8 cellular contexts compared by ENCODE assay signal in the genomic region with DNA sequence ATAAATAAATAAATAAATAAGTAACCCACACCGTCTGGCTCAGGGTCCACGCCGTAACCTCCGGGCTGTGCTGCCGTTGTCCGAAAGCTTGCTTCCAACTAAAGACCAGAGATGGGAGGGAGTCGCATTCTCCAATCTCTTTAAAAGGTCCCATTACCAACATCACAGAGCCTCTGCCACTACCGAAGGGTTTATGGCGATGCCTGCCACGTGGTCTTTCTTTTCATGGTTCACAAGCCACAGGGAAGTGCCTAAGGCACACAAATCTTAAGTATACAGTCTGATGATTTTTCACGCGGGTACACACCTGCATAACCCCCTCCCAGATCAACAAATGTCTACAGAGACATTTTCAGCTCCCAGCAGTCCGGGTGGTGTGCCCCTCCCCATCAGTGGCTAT. TPM values are rescaled to one million over a fixed set of nuclear protein-coding genes. Genes with fewer than 3 reads are reported as not detected.
DNase-seq lines count a peak whose midpoint lies in the region; ATAC-seq and TF ChIP-seq lines count a peak whose summit lies in the region.

No MANE protein-coding gene starts in this region.

- no peaks in the 10 kb centered on the region for H3K27me3 Mint-ChIP-seq in activated CD4-positive, alpha-beta memory T cell treated with anti-CD3 and anti-CD28 coated beads for 36 hours

- H3K4me3 ChIP-seq in heart left ventricle (peak overlapping the region in 10 of 12 donors; percentile 70 to 96 (median 76)), iPS-15b (ENCODE audit: low read depth, low read length) (peak overlapping the region; percentile 85), subcutaneous abdominal adipose tissue (ENCODE audit: low read depth in 1 of 5, low read length in 5 of 5) (peak overlapping the region; percentile 79 to 89 (median 82))

- CTCF ChIA-PET in activated CD4-positive, alpha-beta memory T cell treated with anti-CD3 and anti-CD28 coated beads for 36 hours (lab: Charles Lee): interaction anchor here (1.0 to 8.9 kb wide), 6 partner anchors 8 to 109 kb away, joined by 3 to 247 read pairs (median 5); a partner anchor contains a TSS

- H3K9ac ChIP-seq in iPS-15b (ENCODE audit: low read depth, low read length) (no peak overlapping the region), subcutaneous abdominal adipose tissue (ENCODE audit: low read length in 5 of 5) (peak overlapping the region in 4 of 5 donors; percentile 45 to 75 (median 62))

- DNase-seq in heart left ventricle (no peak), Right ventricle myocardium superior (no peak), amniotic stem cell (lab: John Stamatoyannopoulos, UW) (no peak)
- DNase-seq in activated CD4-positive, alpha-beta memory T cell treated with anti-CD3 and anti-CD28 coated beads for 36 hours: peak; percentile 41

- peak overlapping the region in 1 of 12 donors; percentile 87 for H3K27ac ChIP-seq in heart left ventricle
- H3K27ac ChIP-seq in subcutaneous abdominal adipose tissue (ENCODE audit: low read depth, low read length): no peak overlapping the region

- peaks cover 0 to 5% (median 0%) of the 10 kb centered on the region in 9 donors for H3K36me3 ChIP-seq in heart left ventricle
- H3K36me3 ChIP-seq in iPS-15b (ENCODE audit: control insufficient read depth, insufficient read depth, low read length): peaks cover 20% of the 10 kb centered on the region
- H3K36me3 ChIP-seq in subcutaneous abdominal adipose tissue (ENCODE audit: control insufficient read depth in 5 of 5, insufficient read depth in 5 of 5, low read length in 5 of 5): no peaks in the 10 kb centered on the region

- no peak for TF ChIP-seq CTCF in heart left ventricle (IDR thresholded peaks at IDR 0.05)

- H3K4me1 Mint-ChIP-seq in activated CD4-positive, alpha-beta memory T cell treated with anti-CD3 and anti-CD28 coated beads for 36 hours (ENCODE audit: low read depth): peaks cover 46% of the 10 kb centered on the region

- H3K4me3 Mint-ChIP-seq in activated CD4-positive, alpha-beta memory T cell treated with anti-CD3 and anti-CD28 coated beads for 36 hours: peak overlapping the region; percentile 93

- no peaks in the 10 kb centered on the region for H3K9me3 Mint-ChIP-seq in activated CD4-positive, alpha-beta memory T cell treated with anti-CD3 and anti-CD28 coated beads for 36 hours

- POLR2A ChIA-PET in activated CD4-positive, alpha-beta memory T cell treated with anti-CD3 and anti-CD28 coated beads for 36 hours (lab: Charles Lee): interaction anchor here (0.9 to 7.0 kb wide), 10 partner anchors 8 to 110 kb away, joined by 3 to 54 read pairs (median 4); no protein-coding TSS in a partner anchor

- intact Hi-C loops in heart left ventricle (cut with DNase I): loop anchor here in 2 of 10 donors (10.0 kb wide), 2 partner anchors 62 to 332 kb away; no protein-coding TSS in a partner anchor
- intact Hi-C loops in Right ventricle myocardium superior (cut with DNase I): no loop called here
- intact Hi-C loops in activated CD4-positive, alpha-beta memory T cell treated with anti-CD3 and anti-CD28 coated beads for 36 hours (cut with micrococcal nuclease): loop anchor here (1.0 to 2.0 kb wide), 4 partner anchors 10 to 110 kb away; no protein-coding TSS in a partner anchor

- peaks cover 39% of the 10 kb centered on the region for H3K36me3 Mint-ChIP-seq in activated CD4-positive, alpha-beta memory T cell treated with anti-CD3 and anti-CD28 coated beads for 36 hours

- H3K27me3 ChIP-seq in heart left ventricle (peaks cover 0 to 8% (median 0%) of the 10 kb centered on the region in 9 donors), iPS-15b (ENCODE audit: control insufficient read depth, insufficient read depth, low read length) (peaks cover 2% of the 10 kb centered on the region), subcutaneous abdominal adipose tissue (ENCODE audit: control insufficient read depth in 5 of 5, insufficient read depth in 4 of 5, low read length in 5 of 5) (no peaks in the 10 kb centered on the region)

- TF ChIP-seq POLR2A in heart left ventricle (IDR thresholded peaks at IDR 0.05): no peak

- peak overlapping the region; percentile 86 for H3K27ac Mint-ChIP-seq in activated CD4-positive, alpha-beta memory T cell treated with anti-CD3 and anti-CD28 coated beads for 36 hours

- no peak for ATAC-seq in heart left ventricle
- ATAC-seq in Right ventricle myocardium superior (ENCODE audit: poor library complexity): no peak
- no peak for ATAC-seq in GM19328 (IDR thresholded peaks at IDR 0.05; ENCODE audit: unreplicated experiment)
- no peak for ATAC-seq in GM21723 (IDR thresholded peaks at IDR 0.05; ENCODE audit: unreplicated experiment)

- peaks cover 0 to 63% (median 12%) of the 10 kb centered on the region in 12 donors for H3K4me1 ChIP-seq in heart left ventricle
- peaks cover 22% of the 10 kb centered on the region for H3K4me1 ChIP-seq in iPS-15b (ENCODE audit: control insufficient read depth, insufficient read depth, low read length)
- peaks cover 7 to 56% (median 54%) of the 10 kb centered on the region in 5 donors for H3K4me1 ChIP-seq in subcutaneous abdominal adipose tissue (ENCODE audit: control insufficient read depth in 5 of 5, insufficient read depth in 5 of 5, low read length in 5 of 5)

- H3K9me3 ChIP-seq in heart left ventricle (no peaks in the 10 kb centered on the region), iPS-15b (ENCODE audit: control insufficient read depth, insufficient read depth, low read length) (no peaks in the 10 kb centered on the region), subcutaneous abdominal adipose tissue (ENCODE audit: control insufficient read depth in 5 of 5, low read length in 5 of 5) (no peaks in the 10 kb centered on the region)

- 37 to 68% (median 48%) methylated on average over 13 of the region's 13 CpGs for WGBS in heart left ventricle, 4 donors

RNA-seq across cellular contexts. Expression of a gene that starts 1.4 kb away (rescaled TPM):
- total RNA-seq in heart left ventricle (100 to 1,000 TPM in 1 of 9 donors, 10 to 100 TPM in 5, 1 to 10 TPM in 3; 6.8 to 120 (median 11.0) TPM), Right ventricle myocardium superior (14.4 TPM)
- 10 to 100 TPM in 1 of 2 donors, 1 to 10 TPM in 1; 5.2 to 23.8 TPM for polyA plus RNA-seq in heart left ventricle
- total RNA-seq in activated CD4-positive, alpha-beta memory T cell treated with anti-CD3 and anti-CD28 coated beads for 36 hours: 100 to 1,000 TPM; 358 to 364 TPM

RNA-seq across cellular contexts. Expression of a gene that starts 31.8 kb away (rescaled TPM):
- total RNA-seq in heart left ventricle (10 to 100 TPM; 44.0 to 93.0 (median 62.0) TPM), Right ventricle myocardium superior (66.1 TPM)
- 10 to 100 TPM; 19.2 to 39.2 TPM for polyA plus RNA-seq in heart left ventricle
- 10 to 100 TPM; 56.1 to 56.8 TPM for total RNA-seq in activated CD4-positive, alpha-beta memory T cell treated with anti-CD3 and anti-CD28 coated beads for 36 hours
